Comparison of ENCODE assay signal across 28 cellular contexts in genomic region chr11:25163421-25163820, GRCh38.
"Had no signal": no experiment of that assay in that cellular context is flagged by ENCODE, and none has a peak within 500 bp of the region (broad histone marks: within the 10 kb centered on the region; RNA-seq: fewer than 3 reads in every experiment).

No MANE protein-coding gene starts in this region.

- DNase-seq: activated CD4-positive, alpha-beta memory T cell treated with anti-CD3 and anti-CD28 coated beads, Interleukin-2, amount 10 ng/mL, durations not matched to agents 7 days and 5 days; activated CD4-positive, alpha-beta T cell treated with anti-CD3 and anti-CD28 coated beads, Interleukin-2, amount 10 ng/mL, durations not matched to agents 7 days and 5 days; activated CD4-positive, CD25-positive, alpha-beta regulatory T cell treated with anti-CD3 and anti-CD28 coated beads, Interleukin-2, amount 50 U/mL, for 72 hours; activated gamma-delta T cell treated with Interleukin-2 at 50 U/mL for 16 hours; activated naive CD4-positive, alpha-beta T cell treated with anti-CD3 and anti-CD28 coated beads, Interleukin-2, amount 50 U/mL, for 16 hours; activated T-cell treated with anti-CD3 and anti-CD28 coated beads, Interleukin-2, amount 50 U/mL, for 4 hours; central memory CD4-positive, alpha-beta T cell; effector CD8-positive, alpha-beta T cell; erythroblast; glutamatergic neuron; islet precursor cell; left cardiac atrium; left ventricle myocardium superior; ovary; right lobe of liver; stimulated activated CD4-positive, alpha-beta T cell treated with anti-CD3 and anti-CD28 coated beads, Interleukin-12 subunit alpha, Interleukin-12 subunit beta, amount 100 ng/mL, for 4 hours; stimulated activated CD4-positive, alpha-beta T cell treated with anti-CD3 and anti-CD28 coated beads, Interleukin-4, amount 100 ng/mL, for 1 hour; stimulated activated naive CD8-positive, alpha-beta T cell treated with anti-CD3 and anti-CD28 coated beads, Interleukin-15, Interleukin-2, amounts not matched to agents 100 U/mL and 50 U/mL, for 24 hours; substantia nigra; T-helper 17 cell; T1000 had no signal

- H3K9me3 Mint-ChIP-seq: type B pancreatic cell had no signal

- H3K27me3 Mint-ChIP-seq: activated CD4-positive, alpha-beta memory T cell treated with anti-CD3 and anti-CD28 coated beads, Interleukin-2, amount 10 ng/mL, durations not matched to agents 7 days and 5 days; activated CD4-positive, alpha-beta T cell treated with anti-CD3 and anti-CD28 coated beads, Interleukin-2, amount 10 ng/mL, durations not matched to agents 7 days and 5 days; activated T-helper 17 cell treated with anti-CD3 and anti-CD28 coated beads, Interleukin-2, amount 50 U/mL, for 72 hours; progenitor cell of endocrine pancreas; T-helper 17 cell; type B pancreatic cell had no signal

- H3K36me3 ChIP-seq: neutrophil, ovary, right lobe of liver, vagina had no signal

- ATAC-seq: activated T-cell treated with anti-CD3 and anti-CD28 coated beads, Interleukin-2, amount 50 U/mL, for 4 hours; activated T-helper 17 cell treated with anti-CD3 and anti-CD28 coated beads, Interleukin-2, amount 50 U/mL, for 72 hours; left ventricle myocardium superior; right lobe of liver; stimulated activated naive CD8-positive, alpha-beta T cell treated with anti-CD3 and anti-CD28 coated beads, Interleukin-15, Interleukin-2, amounts not matched to agents 100 U/mL and 50 U/mL, for 24 hours; T-helper 17 cell had no signal

- H3K4me1 Mint-ChIP-seq: activated CD4-positive, alpha-beta memory T cell treated with anti-CD3 and anti-CD28 coated beads, Interleukin-2, amount 10 ng/mL, durations not matched to agents 7 days and 5 days; activated CD4-positive, alpha-beta T cell treated with anti-CD3 and anti-CD28 coated beads, Interleukin-2, amount 10 ng/mL, durations not matched to agents 7 days and 5 days; activated T-helper 17 cell treated with anti-CD3 and anti-CD28 coated beads, Interleukin-2, amount 50 U/mL, for 72 hours; nephron; T-helper 17 cell had no signal

- H3K4me3 Mint-ChIP-seq: activated CD4-positive, alpha-beta memory T cell treated with anti-CD3 and anti-CD28 coated beads, Interleukin-2, amount 10 ng/mL, durations not matched to agents 7 days and 5 days; activated CD4-positive, alpha-beta T cell treated with anti-CD3 and anti-CD28 coated beads, Interleukin-2, amount 10 ng/mL, durations not matched to agents 7 days and 5 days; activated T-cell treated with anti-CD3 and anti-CD28 coated beads, Interleukin-2, amount 50 U/mL, for 4 hours; activated T-helper 17 cell treated with anti-CD3 and anti-CD28 coated beads, Interleukin-2, amount 50 U/mL, for 72 hours; nephron; T-helper 17 cell; type B pancreatic cell had no signal

- H3K4me3 ChIP-seq: ovary, right lobe of liver, skin epidermis, vagina had no signal

- H3K27ac ChIP-seq: neutrophil, ovary, right lobe of liver, skin epidermis, vagina had no signal

- H3K4me1 ChIP-seq: right lobe of liver, vagina had no signal

- H3K36me3 Mint-ChIP-seq: type B pancreatic cell had no signal

- H3K27ac Mint-ChIP-seq: activated CD4-positive, alpha-beta memory T cell treated with anti-CD3 and anti-CD28 coated beads, Interleukin-2, amount 10 ng/mL, durations not matched to agents 7 days and 5 days; activated CD4-positive, alpha-beta T cell treated with anti-CD3 and anti-CD28 coated beads, Interleukin-2, amount 10 ng/mL, durations not matched to agents 7 days and 5 days; activated T-helper 17 cell treated with anti-CD3 and anti-CD28 coated beads, Interleukin-2, amount 50 U/mL, for 72 hours; progenitor cell of endocrine pancreas; T-helper 17 cell; type B pancreatic cell had no signal

- H3K9me3 ChIP-seq: neutrophil, ovary, right lobe of liver, vagina had no signal

- H3K27me3 ChIP-seq: neutrophil, ovary, right lobe of liver, vagina had no signal
